ENCODE assay signal across 25 cellular contexts in genomic region chr4:157803441-157804168, GRCh38.
DNase-seq lines count a peak whose midpoint lies in the region; ATAC-seq and TF ChIP-seq lines count a peak whose summit lies in the region.
"Had no signal": no experiment of that assay in that cellular context is flagged by ENCODE, and none has a peak within 500 bp of the region (broad histone marks: within the 10 kb centered on the region; RNA-seq: fewer than 3 reads in every experiment).

No MANE protein-coding gene starts in this region.

- peak; percentile 0 for DNase-seq in amniotic epithelial cell (ENCODE audit: low read depth)
- DNase-seq in esophagus muscularis mucosa (ENCODE audit: extremely low spot score): no peak
- DNase-seq in mucosa of descending colon: no peak
- DNase-seq in smooth muscle cell (lab: John Stamatoyannopoulos, UW; ENCODE audit: unreplicated experiment): no peak
- DNase-seq in H7: no peak
- no peak for DNase-seq in GM10248 (ENCODE audit: extremely low spot score)
- no peak for DNase-seq in RKO (ENCODE audit: low spot score)
- no peak for DNase-seq in cerebellar cortex (ENCODE audit: low spot score)
- DNase-seq: activated CD4-positive, alpha-beta T cell treated with anti-CD3 and anti-CD28 coated beads for 48 hours; activated T-cell treated with anti-CD3 and anti-CD28 coated beads, Interleukin-2, amount 50 U/mL, for 4 hours; endodermal cell; GOT3; MV-4-11; NCI-H1436 treated with DMSO at 0.1 percent for 48 hours; NCI-H2107; psoas muscle; stimulated activated CD8-positive, alpha-beta memory T cell treated with anti-CD3 and anti-CD28 coated beads, Interleukin-4, amount 100 ng/mL, for 48 hours; stomach; T-helper 17 cell; upper lobe of left lung had no signal

- H3F3A ChIP-seq in smooth muscle cell (ENCODE audit: low read depth): peaks cover 5% of the 10 kb centered on the region

- TF ChIP-seq CTCF in esophagus muscularis mucosa (IDR thresholded peaks at IDR 0.05) (no peak), mucosa of descending colon (IDR thresholded peaks at IDR 0.05) (no peak), smooth muscle cell (IDR thresholded peaks at IDR 0.05; ENCODE audit: borderline replicate concordance, insufficient read depth, poor library complexity, severe bottlenecking) (no peak), GM10248 (IDR thresholded peaks at IDR 0.05; ENCODE audit: control extremely low read depth, extremely low read depth, low read depth, missing control alignments) (no peak)

- TF ChIP-seq POLR2A in esophagus muscularis mucosa (IDR thresholded peaks at IDR 0.05; ENCODE audit: low read depth): no peak

- peak; percentile 51 for ATAC-seq in mucosa of descending colon
- ATAC-seq: activated T-cell treated with anti-CD3 and anti-CD28 coated beads, Interleukin-2, amount 50 U/mL, for 4 hours; esophagus mucosa; psoas muscle; T-helper 17 cell had no signal

- H3K9ac ChIP-seq in smooth muscle cell (ENCODE audit: low read depth): no peak overlapping the region
- H3K9ac ChIP-seq: KMS-11, SK-N-SH had no signal

- POLR2A ChIA-PET in GM10248 (lab: Yijun Ruan, JAX): no interaction called here

- peak overlapping the region; percentile 59 for H2AFZ ChIP-seq in smooth muscle cell (ENCODE audit: low read depth)

- H3K4me1 ChIP-seq in esophagus muscularis mucosa: peaks cover 0 to 35% (median 22%) of the 10 kb centered on the region in 4 donors
- peaks cover 5% of the 10 kb centered on the region for H3K4me1 ChIP-seq in mucosa of descending colon (ENCODE audit: low read depth)
- H3K4me1 ChIP-seq in smooth muscle cell (ENCODE audit: low read depth): no peaks in the 10 kb centered on the region
- H3K4me1 ChIP-seq: psoas muscle, upper lobe of left lung had no signal

- peak overlapping the region in 3 of 4 donors; percentile 21 to 64 (median 31) for H3K27ac ChIP-seq in esophagus muscularis mucosa (replicated peaks in 1 of 4)
- H3K27ac ChIP-seq in smooth muscle cell (ENCODE audit: low read depth): peak overlapping the region; percentile 57
- H3K27ac ChIP-seq: KMS-11, neutrophil, psoas muscle, upper lobe of left lung had no signal

- H3K79me2 ChIP-seq in smooth muscle cell (ENCODE audit: low read depth): no peaks in the 10 kb centered on the region

- H3K27me3 ChIP-seq in esophagus muscularis mucosa: no peaks in the 10 kb centered on the region
- H3K27me3 ChIP-seq in smooth muscle cell (ENCODE audit: low read depth): no peaks in the 10 kb centered on the region
- H3K27me3 ChIP-seq in H7 (ENCODE audit: control insufficient read depth, insufficient read depth, low read length): no peaks in the 10 kb centered on the region
- H3K27me3 ChIP-seq: neutrophil, stomach, upper lobe of left lung had no signal

- WGBS in esophagus muscularis mucosa: 34% methylated on average over 2 of the region's 2 CpGs
- 33% methylated on average over 2 of the region's 2 CpGs for WGBS in smooth muscle cell (ENCODE audit: low lambda C conversion rate)

- no peaks in the 10 kb centered on the region for H4K20me1 ChIP-seq in smooth muscle cell (ENCODE audit: low read depth)

- no peak overlapping the region for H3K4me2 ChIP-seq in smooth muscle cell
- H3K4me2 ChIP-seq: KMS-11, SK-N-SH had no signal

- TF ChIP-seq EP300 in esophagus muscularis mucosa (IDR thresholded peaks at IDR 0.05): no peak

- H3K4me3 ChIP-seq in esophagus muscularis mucosa: no peak overlapping the region
- no peak overlapping the region for H3K4me3 ChIP-seq in mucosa of descending colon
- H3K4me3 ChIP-seq in smooth muscle cell: no peak overlapping the region
- H3K4me3 ChIP-seq in H7 (ENCODE audit: insufficient read depth, low read depth, low read length): no peak overlapping the region
- H3K4me3 ChIP-seq: lung, psoas muscle, stomach, upper lobe of left lung had no signal

- CTCF ChIA-PET in GM10248 (lab: Yijun Ruan, JAX): interaction anchor here (1.4 to 1.5 kb wide), 3 partner anchors 9 to 16 kb away, joined by 3 to 5 read pairs (median 4); no protein-coding TSS in a partner anchor

- H3K9me3 ChIP-seq in esophagus muscularis mucosa (peaks cover 0 to 4% (median 0%) of the 10 kb centered on the region in 4 donors), mucosa of descending colon (no peaks in the 10 kb centered on the region), smooth muscle cell (replicated peaks; ENCODE audit: low read depth) (no peaks in the 10 kb centered on the region)
- H3K9me3 ChIP-seq: neutrophil, psoas muscle, SK-N-SH, upper lobe of left lung had no signal

- intact Hi-C loops in esophagus muscularis mucosa (cut with DNase I) (no loop called here), mucosa of descending colon (cut with DNase I, micrococcal nuclease) (no loop called here)

- H3K36me3 ChIP-seq in esophagus muscularis mucosa (no peaks in the 10 kb centered on the region), mucosa of descending colon (ENCODE audit: low read depth) (no peaks in the 10 kb centered on the region), smooth muscle cell (ENCODE audit: low read depth) (no peaks in the 10 kb centered on the region), H7 (replicated peaks; ENCODE audit: control insufficient read depth, insufficient read depth, low read length) (no peaks in the 10 kb centered on the region)
- H3K36me3 ChIP-seq: neutrophil, stomach, upper lobe of left lung had no signal
